In the genomic region with DNA sequence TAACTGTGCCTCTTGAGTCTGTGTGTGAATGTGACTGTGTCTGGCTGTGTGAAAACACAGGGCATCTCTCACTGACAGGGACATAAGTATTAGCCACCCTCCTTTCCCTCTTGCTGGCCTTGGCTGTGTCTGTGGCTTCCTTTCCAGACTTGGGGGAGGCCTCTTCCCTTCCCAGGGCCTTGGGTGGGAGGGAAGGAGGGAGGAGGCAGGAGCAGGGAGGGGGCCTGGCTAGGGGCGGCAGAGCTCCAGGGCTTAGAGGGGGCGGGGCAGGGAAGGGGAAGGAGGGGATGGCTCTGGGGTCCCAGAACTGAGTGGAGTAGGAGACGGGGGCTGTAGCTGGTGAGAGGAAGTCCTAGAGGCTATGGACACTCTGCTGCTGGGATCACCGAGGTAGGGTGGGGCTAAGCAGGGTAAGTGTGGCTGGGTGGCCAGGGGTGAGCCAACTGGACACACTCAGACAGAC, we compare ENCODE assay signal across 11 cellular contexts. TPM values are rescaled to one million over a fixed set of nuclear protein-coding genes. Genes with fewer than 3 reads are reported as not detected.
A peak's percentile ranks its signal among the peaks of the same experiment; 100 is the strongest.
DNase-seq lines count a peak whose midpoint lies in the region; ATAC-seq and TF ChIP-seq lines count a peak whose summit lies in the region.
"Had no signal": no experiment of that assay in that cellular context is flagged by ENCODE, and none has a peak within 500 bp of the region (broad histone marks: within the 10 kb centered on the region; RNA-seq: fewer than 3 reads in every experiment).

No MANE protein-coding gene starts in this region.

- intact Hi-C loops in IMR-90 (cut with micrococcal nuclease) (no loop called here), thyroid gland (cut with DNase I) (no loop called here)

- H2AK5ac ChIP-seq in IMR-90 (ENCODE audit: low read depth, low read length) (peak overlapping the region; percentile 97), mesenchymal stem cell (ENCODE audit: low read length, severe bottlenecking) (no peak overlapping the region)

- H3K4ac ChIP-seq in IMR-90 (ENCODE audit: low read depth, low read length) (peak overlapping the region; percentile 79), mesenchymal stem cell (ENCODE audit: low read depth in 1 of 2, low read length in 2 of 2) (peak overlapping the region in 1 of 2 experiments; percentile 60)

- H3K4me1 ChIP-seq in IMR-90 (ENCODE audit: control insufficient read depth, insufficient read depth, low read length) (peaks cover 35% of the 10 kb centered on the region), mesenchymal stem cell (ENCODE audit: control insufficient read depth, insufficient read depth, low read depth, low read length) (peaks cover 27% of the 10 kb centered on the region), thyroid gland (peaks cover 44 to 50% of the 10 kb centered on the region in 2 donors)

- H4K5ac ChIP-seq in IMR-90 (ENCODE audit: low read depth, low read length), result peak overlapping the region; percentile 90

- H4K20me1 ChIP-seq in IMR-90 (ENCODE audit: insufficient read depth, low read length), result no peaks in the 10 kb centered on the region

- no peaks in the 10 kb centered on the region for H3K27me3 ChIP-seq in IMR-90 (ENCODE audit: control insufficient read depth, insufficient read depth, low read length)
- H3K27me3 ChIP-seq in mesenchymal stem cell (ENCODE audit: control insufficient read depth in 1 of 2, insufficient read depth in 1 of 2, low read length in 2 of 2), result no peaks in the 10 kb centered on the region
- H3K27me3 ChIP-seq in thyroid gland, result no peaks in the 10 kb centered on the region

- no peak for TF ChIP-seq RAD21 in IMR-90 (IDR thresholded peaks at IDR 0.05; ENCODE audit: low read length)

- H4K8ac ChIP-seq in IMR-90 (ENCODE audit: low read depth in 2 of 2, low read length in 2 of 2) (peak overlapping the region; percentile 6 to 77), mesenchymal stem cell (ENCODE audit: low read length) (peak overlapping the region; percentile 29)

- ATAC-seq in IMR-90 (ENCODE audit: low read depth), result peak; percentile 18
- ATAC-seq in GM19324 (IDR thresholded peaks at IDR 0.05; ENCODE audit: low FRiP score, unreplicated experiment), result no peak
- no peak for ATAC-seq in GM18858 (IDR thresholded peaks at IDR 0.05; ENCODE audit: unreplicated experiment)
- ATAC-seq: mucosa of descending colon had no signal

- peak overlapping the region; percentile 53 for H4K91ac ChIP-seq in IMR-90 (ENCODE audit: insufficient read depth, low read depth, low read length)
- peak overlapping the region; percentile 23 for H4K91ac ChIP-seq in mesenchymal stem cell (ENCODE audit: low read length)

- H3K18ac ChIP-seq in IMR-90 (ENCODE audit: low read depth, low read length) (peak overlapping the region; percentile 82), mesenchymal stem cell (ENCODE audit: low read depth in 1 of 2, low read length in 2 of 2) (peak overlapping the region in 1 of 2 experiments; percentile 0)

- H3K4me2 ChIP-seq in IMR-90 (ENCODE audit: low read depth, low read length) (peak overlapping the region; percentile 96), mesenchymal stem cell (ENCODE audit: low read length, poor library complexity, severe bottlenecking) (no peak overlapping the region)

- H2AFZ ChIP-seq in IMR-90 (replicated peaks; ENCODE audit: low read length, poor library complexity) (peak overlapping the region; percentile 88), mesenchymal stem cell (ENCODE audit: low read depth, low read length) (no peak overlapping the region)

- peak; percentile 20 for DNase-seq in IMR-90
- peak; percentile 42 for DNase-seq in mesenchymal stem cell
- no peak for DNase-seq in thyroid gland
- DNase-seq in effector CD4-positive, alpha-beta T cell, result no peak
- DNase-seq: activated effector memory CD4-positive, alpha-beta T cell treated with Interleukin-2 at 50 U/mL for 16 hours had no signal

- H3K4me3 Mint-ChIP-seq in brain, result peak overlapping the region; percentile 47 to 85 (median 81)

- H3K9me3 Mint-ChIP-seq in brain, result no peaks in the 10 kb centered on the region

- peaks cover 27% of the 10 kb centered on the region for H3K9me1 ChIP-seq in IMR-90 (ENCODE audit: insufficient read depth, low read length)

- H3K9ac ChIP-seq in IMR-90 (ENCODE audit: low read depth, low read length) (peak overlapping the region; percentile 71), mesenchymal stem cell (ENCODE audit: low read length) (peak overlapping the region; percentile 83)

- CTCF ChIA-PET in IMR-90 (lab: Yijun Ruan, JAX), result interaction anchor here (1.0 to 1.9 kb wide), 2 partner anchors 11 to 49 kb away, joined by 3 to 6 read pairs; no protein-coding TSS in a partner anchor

- H3K36me3 Mint-ChIP-seq in brain, result peaks cover 13% of the 10 kb centered on the region

- POLR2A ChIA-PET in IMR-90 (lab: Charles Lee; ENCODE audit: unreplicated experiment), result interaction anchor here (0.7 to 0.9 kb wide), 2 partner anchors 8 to 17 kb away, joined by 3 to 5 read pairs; a partner anchor contains a TSS

- H3K36me3 ChIP-seq in IMR-90 (ENCODE audit: control insufficient read depth, insufficient read depth, low read length), result peaks cover 10% of the 10 kb centered on the region
- H3K36me3 ChIP-seq in mesenchymal stem cell (ENCODE audit: control insufficient read depth in 1 of 2, insufficient read depth in 2 of 2, low read depth in 1 of 2, low read length in 2 of 2), result peaks cover 22 to 28% of the 10 kb centered on the region in 2 experiments
- H3K36me3 ChIP-seq in thyroid gland, result peaks cover 7 to 10% of the 10 kb centered on the region in 2 donors

- no peak for TF ChIP-seq CTCF in IMR-90 (conservative IDR thresholded peaks at IDR 0.05; ENCODE audit: low read depth, low read length)
- TF ChIP-seq CTCF in brain (conservative IDR thresholded peaks at IDR 0.05), result no peak
- TF ChIP-seq CTCF in thyroid gland (IDR thresholded peaks at IDR 0.05), result no peak

- H3K4me1 Mint-ChIP-seq in brain, result peaks cover 63% of the 10 kb centered on the region

- H2BK15ac ChIP-seq in IMR-90 (ENCODE audit: low read depth, low read length) (peak overlapping the region; percentile 67; the same call in 2 of the 3 replicates), mesenchymal stem cell (ENCODE audit: low read depth, poor library complexity, severe bottlenecking) (no peak overlapping the region)

- no TSS peak for BruUV-seq in IMR-90 (replicated peaks; lab: Mats Ljungman, UMichigan)

- H3K14ac ChIP-seq in IMR-90 (replicated peaks; ENCODE audit: low read depth, low read length), result peak overlapping the region; percentile 87
- peak overlapping the region in 1 of 2 experiments; percentile 35 for H3K14ac ChIP-seq in mesenchymal stem cell (ENCODE audit: low read length in 2 of 2)

- peak overlapping the region; percentile 62 for H2AK9ac ChIP-seq in IMR-90 (replicated peaks; ENCODE audit: low read depth, low read length, poor library complexity)

- H2BK5ac ChIP-seq in IMR-90 (ENCODE audit: low read depth, low read length, poor library complexity, severe bottlenecking), result peak overlapping the region; percentile 80
- H2BK5ac ChIP-seq in mesenchymal stem cell (ENCODE audit: low read depth, low read length, poor library complexity, severe bottlenecking), result no peak overlapping the region

- H3K79me1 ChIP-seq in IMR-90 (ENCODE audit: low read depth in 1 of 2, low read length in 2 of 2) (peaks cover under 1 to 32% of the 10 kb centered on the region in 2 experiments; a peak in 3 of 4 replicates), mesenchymal stem cell (replicated peaks; ENCODE audit: low read length, poor library complexity, severe bottlenecking) (peaks cover 16% of the 10 kb centered on the region)

- dilution Hi-C loops in IMR-90 (cut with HindIII; ENCODE audit: low sequenced_read_pairs, unreplicated experiment), result no loop called here

- H3K27ac Mint-ChIP-seq in brain, result peak overlapping the region; percentile 86 to 97 (median 97)

- H2BK120ac ChIP-seq in IMR-90 (ENCODE audit: low read depth, low read length), result peak overlapping the region; percentile 73
- H2BK120ac ChIP-seq in mesenchymal stem cell (ENCODE audit: low read depth, low read length), result no peak overlapping the region

- H3K27ac ChIP-seq in IMR-90 (ENCODE audit: insufficient read depth, low read length), result peak overlapping the region; percentile 77
- no peak overlapping the region for H3K27ac ChIP-seq in mesenchymal stem cell (ENCODE audit: low read length, poor library complexity, severe bottlenecking)
- H3K27ac ChIP-seq in thyroid gland, result peak overlapping the region; percentile 22 to 88 (median 84)

- peak overlapping the region; percentile 31 to 65 for H2BK12ac ChIP-seq in mesenchymal stem cell (ENCODE audit: low read length in 2 of 2)

- no CpG with 5 or more reads among the region's 4 CpGs for WGBS in IMR-90 (ENCODE audit: extremely low coverage in 2 of 2, insufficient read length in 1 of 2), 2 experiments
- WGBS in mesenchymal stem cell, result 52% methylated on average over 3 of the region's 4 CpGs
- WGBS in thyroid gland, 2 donors, result 37 to 42% methylated on average over 4 of the region's 4 CpGs

- peak overlapping the region; percentile 72 for H3K56ac ChIP-seq in IMR-90 (ENCODE audit: extremely low read depth, insufficient read depth, low read length)

- TF ChIP-seq POLR2A in IMR-90 (IDR thresholded peaks at IDR 0.05; ENCODE audit: low read depth, low read length), result no peak
- TF ChIP-seq POLR2A in thyroid gland (IDR thresholded peaks at IDR 0.05), result no peak

- H3K27me3 Mint-ChIP-seq in brain, result no peaks in the 10 kb centered on the region

- in situ Hi-C loops in IMR-90 (cut with MboI; ENCODE audit: low sequenced_read_pairs), result no loop called here

- H3K23ac ChIP-seq in IMR-90 (ENCODE audit: low read depth, low read length), result peak overlapping the region; percentile 89
- H3K23ac ChIP-seq in mesenchymal stem cell (ENCODE audit: low read length in 2 of 2), result no peak overlapping the region

- H2BK20ac ChIP-seq in IMR-90 (ENCODE audit: low read depth, low read length), result peak overlapping the region; percentile 66; the same call in 1 of the 2 replicates

- no peaks in the 10 kb centered on the region for H3K9me3 ChIP-seq in IMR-90 (ENCODE audit: control insufficient read depth, insufficient read depth, low read length)
- no peaks in the 10 kb centered on the region for H3K9me3 ChIP-seq in mesenchymal stem cell (ENCODE audit: control insufficient read depth, low read length)
- no peaks in the 10 kb centered on the region for H3K9me3 ChIP-seq in thyroid gland
- H3K9me3 ChIP-seq: mucosa of descending colon had no signal

- no peak overlapping the region for H3K4me3 ChIP-seq in IMR-90 (ENCODE audit: insufficient read depth, low read depth, low read length)
- H3K4me3 ChIP-seq in mesenchymal stem cell (ENCODE audit: insufficient read depth in 1 of 2, low read depth in 1 of 2, low read length in 2 of 2), result peak overlapping the region in 1 of 2 experiments; percentile 82
- H3K4me3 ChIP-seq in thyroid gland (replicated peaks in 1 of 3), result no peak overlapping the region
- H3K4me3 ChIP-seq: mucosa of descending colon had no signal

RNA-seq across cellular contexts. Expression of a gene that starts 1.7 kb away (rescaled TPM):
- total RNA-seq in IMR-90 (2012; rRNA removed), result 6.9 and 8.2 TPM in 2 replicates
- polyA plus RNA-seq in IMR-90 (2012; rRNA removed), result 15.9 and 19.2 TPM in 2 replicates
- 15.4 and 16.4 TPM in 2 replicates for polyA plus RNA-seq in IMR-90 (2012; cell fraction: cytosol; rRNA removed)
- 81.4 and 161 TPM in 2 replicates for polyA plus RNA-seq in IMR-90 (2012; cell fraction: nucleus; rRNA removed; ENCODE audit: low replicate concordance)
- 8.0 TPM for polyA plus RNA-seq in brain (ENCODE audit: insufficient read depth, low read depth, low replicate concordance)
- polyA plus RNA-seq in mesenchymal stem cell (2013, experiment 1 of 2), result 13.4 TPM
- polyA plus RNA-seq in mesenchymal stem cell (2013, experiment 2 of 2), result 13.5 TPM
- total RNA-seq in thyroid gland, result 10 to 100 TPM; 43.8 to 89.9 (median 56.5) TPM

RNA-seq across cellular contexts. Expression of a gene that starts 7.2 kb away (rescaled TPM):
- total RNA-seq in IMR-90 (2012; rRNA removed) (12.5 and 15.8 TPM in 2 replicates), thyroid gland (10 to 100 TPM; 48.7 to 76.5 (median 57.1) TPM)
- polyA plus RNA-seq in IMR-90 (2012; rRNA removed) (34.6 and 36.6 TPM in 2 replicates), brain (ENCODE audit: insufficient read depth, low read depth, low replicate concordance) (27.2 TPM)
- polyA plus RNA-seq in IMR-90 (2012; cell fraction: cytosol; rRNA removed), result 17.9 and 19.0 TPM in 2 replicates
- 231 and 346 TPM in 2 replicates for polyA plus RNA-seq in IMR-90 (2012; cell fraction: nucleus; rRNA removed; ENCODE audit: low replicate concordance)
- 28.6 TPM for polyA plus RNA-seq in mesenchymal stem cell (2013, experiment 1 of 2)
- polyA plus RNA-seq in mesenchymal stem cell (2013, experiment 2 of 2), result 26.5 TPM

RNA-seq across cellular contexts. Expression of a gene that starts 8.8 kb away (rescaled TPM):
- 0.18 TPM in 1 of 2 replicates, not detected in the other for total RNA-seq in IMR-90 (2012; rRNA removed)
- polyA plus RNA-seq in IMR-90 (2012; rRNA removed), result 0.17 and 0.26 TPM in 2 replicates
- 0.04 TPM in 1 of 2 replicates, not detected in the other for polyA plus RNA-seq in IMR-90 (2012; cell fraction: cytosol; rRNA removed)
- polyA plus RNA-seq in IMR-90 (2012; cell fraction: nucleus; rRNA removed; ENCODE audit: low replicate concordance), result 0.20 and 0.40 TPM in 2 replicates
- polyA plus RNA-seq in brain (ENCODE audit: insufficient read depth, low read depth, low replicate concordance), result 1.4 TPM
- not detected for polyA plus RNA-seq in mesenchymal stem cell (2013, experiment 1 of 2)
- polyA plus RNA-seq in mesenchymal stem cell (2013, experiment 2 of 2), result 0.10 TPM
- total RNA-seq in thyroid gland, result 1 to 10 TPM in 1 of 4 donors, not detected in 3; 1.1 TPM
- total RNA-seq: epithelial cell of proximal tubule; mucosa of descending colon; T-helper 1 cell treated with Interleukin-12 subunit alpha and Interleukin-12 subunit beta and Interleukin-4 antibody, amounts not matched to agents 30 ng/mL and 1 ng/mL, for 36 hours had no signal

RNA-seq across cellular contexts. Expression of a gene that starts 16.1 kb away (rescaled TPM):
- total RNA-seq in IMR-90 (2012; rRNA removed) (38.6 and 44.6 TPM in 2 replicates), thyroid gland (10 to 100 TPM; 48.6 to 89.7 (median 76.6) TPM)
- polyA plus RNA-seq in IMR-90 (2012; rRNA removed) (88.9 and 93.1 TPM in 2 replicates), brain (ENCODE audit: insufficient read depth, low read depth, low replicate concordance) (81.1 TPM)
- polyA plus RNA-seq in IMR-90 (2012; cell fraction: cytosol; rRNA removed), result 77.6 and 124 TPM in 2 replicates
- 17.7 and 38.8 TPM in 2 replicates for polyA plus RNA-seq in IMR-90 (2012; cell fraction: nucleus; rRNA removed; ENCODE audit: low replicate concordance)
- polyA plus RNA-seq in mesenchymal stem cell (2013, experiment 1 of 2), result 83.0 TPM
- polyA plus RNA-seq in mesenchymal stem cell (2013, experiment 2 of 2), result 83.4 TPM

RNA-seq across cellular contexts. Expression of a gene that starts 24.8 kb away (rescaled TPM):
- total RNA-seq in IMR-90 (2012; rRNA removed) (not detected in 2 replicates), thyroid gland (not detected)
- polyA plus RNA-seq in IMR-90 (2012; rRNA removed) (0.07 TPM in 1 of 2 replicates, not detected in the other), brain (ENCODE audit: insufficient read depth, low read depth, low replicate concordance) (not detected)
- 0.02 TPM in 1 of 2 replicates, not detected in the other for polyA plus RNA-seq in IMR-90 (2012; cell fraction: cytosol; rRNA removed)
- polyA plus RNA-seq in IMR-90 (2012; cell fraction: nucleus; rRNA removed; ENCODE audit: low replicate concordance), result 0.05 and 0.07 TPM in 2 replicates
- 0.04 TPM for polyA plus RNA-seq in mesenchymal stem cell (2013, experiment 1 of 2)
- 0.04 TPM for polyA plus RNA-seq in mesenchymal stem cell (2013, experiment 2 of 2)
- total RNA-seq: epithelial cell of proximal tubule, mucosa of descending colon had no signal

Comparison
In these comparisons a context has a peak if more than half of its experiments do, and no peak if none do; other contexts are left out.
1. DNase-seq: peak in IMR-90 (single experiment) and mesenchymal stem cell (single experiment); none in thyroid gland (0 of 2) and effector CD4-positive, alpha-beta T cell (single experiment).